In genomic region chr22:42376721-42377177, GRCh38 we compare ENCODE assay signal across 2 cellular contexts.
TF ChIP-seq lines count a peak whose summit lies in the region.

No MANE protein-coding gene starts in this region.

TF ChIP-seq in IMR-90, 13 proteins besides CTCF, POLR2A, EP300 and RAD21 (continued from another document):
- TF ChIP-seq FOS (IDR thresholded peaks at IDR 0.05; ENCODE audit: low read depth, low read length) (no peak), SMC3 (IDR thresholded peaks at IDR 0.05; ENCODE audit: low read depth, low read length) (no peak), MXI1 (IDR thresholded peaks at IDR 0.05; ENCODE audit: borderline replicate concordance, low read depth, low read length) (no peak), NFE2L2 (IDR thresholded peaks at IDR 0.05; ENCODE audit: low read depth, low read length) (no peak), RCOR1 (IDR thresholded peaks at IDR 0.05; ENCODE audit: insufficient replicate concordance, low read length) (no peak), MAFK (IDR thresholded peaks at IDR 0.05; ENCODE audit: low read depth, low read length) (no peak), ELK1 (IDR thresholded peaks at IDR 0.05; ENCODE audit: borderline replicate concordance, low read depth, low read length) (no peak)

TF ChIP-seq in SK-N-SH, 30 proteins besides CTCF, POLR2A, EP300 and RAD21:
- 0 out of 2 replicates have a peak, but pooled peaks have one; percentile 38 for TF ChIP-seq FOXJ3 (CRISPR knock-in tag; IDR thresholded peaks at IDR 0.05)
- peak; percentile 99 for TF ChIP-seq MXI1 (IDR thresholded peaks at IDR 0.05; ENCODE audit: low read depth, low read length)
- TF ChIP-seq MAX (IDR thresholded peaks at IDR 0.05; ENCODE audit: low read depth), result peak; percentile 40; the same call in 1 of the 2 replicates
- TF ChIP-seq RCOR1 (IDR thresholded peaks at IDR 0.05; ENCODE audit: low read length), result peak; percentile 41; the same call in 1 of the 2 replicates
- TF ChIP-seq FOXM1 (IDR thresholded peaks at IDR 0.05; ENCODE audit: low read depth), result no peak
- TF ChIP-seq POLR2AphosphoS5 (IDR thresholded peaks at IDR 0.05; ENCODE audit: low read depth, low read length), result no peak
- peak; percentile 74 for TF ChIP-seq CHD2 (IDR thresholded peaks at IDR 0.05; ENCODE audit: low read length, partially characterized antibody)
